16 cellular contexts compared by ENCODE assay signal in the genomic region with DNA sequence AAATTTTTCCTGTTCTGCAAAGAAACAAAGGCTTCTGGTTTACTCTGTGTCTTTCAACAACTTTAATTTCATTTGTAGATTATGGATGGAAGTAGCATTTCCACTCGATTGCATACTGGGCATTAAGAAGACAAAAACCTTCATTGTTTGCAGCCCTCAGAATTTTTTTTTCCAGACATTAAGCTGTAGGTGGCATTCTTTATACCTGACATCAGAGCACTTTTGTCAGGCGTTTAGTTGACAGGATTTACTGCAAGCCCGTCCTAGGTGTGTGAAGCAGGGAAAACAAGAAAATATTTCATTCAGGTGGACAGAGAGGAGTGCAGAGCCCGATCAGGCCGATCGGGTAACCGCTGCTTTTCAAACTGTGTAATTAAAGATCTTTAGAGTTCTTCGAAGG.
DNase-seq lines count a peak whose midpoint lies in the region; ATAC-seq, FAIRE-seq and TF ChIP-seq lines count a peak whose summit lies in the region.
"Had no signal": no experiment of that assay in that cellular context is flagged by ENCODE, and none has a peak within 500 bp of the region (broad histone marks: within the 10 kb centered on the region; RNA-seq: fewer than 3 reads in every experiment).

No MANE protein-coding gene starts in this region.

- no peaks in the 10 kb centered on the region for H3K9me3 ChIP-seq in WERI-Rb-1 (ENCODE audit: severe bottlenecking)
- H3K9me3 ChIP-seq: A549, Caco-2, Peyer's patch had no signal

- H3K4me3 ChIP-seq in WERI-Rb-1 (ENCODE audit: low read depth, low read length) (no peak overlapping the region), mesendoderm (ENCODE audit: low read length) (no peak overlapping the region)
- H3K4me3 ChIP-seq: A549, GM23248, Peyer's patch had no signal

- H3K27ac ChIP-seq in WERI-Rb-1 (peak overlapping the region; percentile 71), mesendoderm (ENCODE audit: low read depth, low read length) (no peak overlapping the region)
- H3K27ac ChIP-seq: A549, GM23248, Peyer's patch had no signal

- H4K8ac ChIP-seq in mesendoderm (ENCODE audit: low read depth, low read length), result no peak overlapping the region

- TF ChIP-seq CTCF in D721Med (IDR thresholded peaks at IDR 0.05; ENCODE audit: insufficient read depth, missing control alignments) (peak; percentile 2), WERI-Rb-1 (IDR thresholded peaks at IDR 0.05; ENCODE audit: low read depth, low read length) (no peak)

- H3K79me1 ChIP-seq in mesendoderm (ENCODE audit: low read length), result no peaks in the 10 kb centered on the region

- no peak overlapping the region for H2BK120ac ChIP-seq in mesendoderm (ENCODE audit: low read depth, low read length)

- no peak for FAIRE-seq in D721Med (lab: Jason Lieb, UNC)
- FAIRE-seq: A549, G401.6, GM12891 had no signal

- H3K79me2 ChIP-seq in mesendoderm (ENCODE audit: control insufficient read depth, insufficient read depth, low read length), result no peaks in the 10 kb centered on the region

- no peak overlapping the region for H3K18ac ChIP-seq in mesendoderm (ENCODE audit: low read length)

- no peak overlapping the region for H2BK5ac ChIP-seq in mesendoderm (ENCODE audit: low read length)

- no peak overlapping the region for H4K5ac ChIP-seq in mesendoderm (ENCODE audit: low read length)

- H3K4me1 ChIP-seq in mesendoderm (ENCODE audit: control insufficient read depth, low read depth, low read length), result peaks cover 6% of the 10 kb centered on the region
- H3K4me1 ChIP-seq: A549, Caco-2, Peyer's patch had no signal

- no peak overlapping the region for H3K56ac ChIP-seq in mesendoderm (ENCODE audit: low read length)

- no peak overlapping the region for H2BK15ac ChIP-seq in mesendoderm (replicated peaks; ENCODE audit: low read depth)

- no peak overlapping the region for H3K23ac ChIP-seq in mesendoderm (ENCODE audit: low read length)

- H3K4ac ChIP-seq in mesendoderm (ENCODE audit: low read depth, low read length), result no peak overlapping the region

- H3K36me3 ChIP-seq in WERI-Rb-1 (no peaks in the 10 kb centered on the region), mesendoderm (ENCODE audit: control insufficient read depth, insufficient read depth, low read length) (no peaks in the 10 kb centered on the region)
- H3K36me3 ChIP-seq: Peyer's patch had no signal

- no peak for ATAC-seq in HG03108 (IDR thresholded peaks at IDR 0.05; ENCODE audit: unreplicated experiment)
- ATAC-seq: HCT116 had no signal

- WGBS in mesendoderm (ENCODE audit: extremely low coverage, insufficient coverage, low lambda C conversion rate), result no CpG with 5 or more reads among the region's 8 CpGs

- no peak overlapping the region for H3K9ac ChIP-seq in mesendoderm (ENCODE audit: low read length)
- H3K9ac ChIP-seq: GM23248 had no signal

- H2AK5ac ChIP-seq in mesendoderm (ENCODE audit: low read length), result no peak overlapping the region

- DNase-seq in D721Med (ENCODE audit: insufficient read length, low spot score), result no peak
- peak; percentile 73 for DNase-seq in NCI-H2107 treated with DMSO at 0.1 percent for 48 hours (lab: John Stamatoyannopoulos, UW; ENCODE audit: unreplicated experiment)
- DNase-seq in WERI-Rb-1, result no peak
- DNase-seq in mesendoderm, result peak; percentile 25
- no peak for DNase-seq in T-helper 2 cell
- no peak for DNase-seq in stimulated activated CD4-positive, alpha-beta T cell treated with anti-CD3 and anti-CD28 coated beads, Interleukin-2, amount 100 ng/mL, for 48 hours
- no peak for DNase-seq in effector CD4-positive, alpha-beta T cell
- DNase-seq: GM23248, KG1, Peyer's patch had no signal

- H3K27me3 ChIP-seq in WERI-Rb-1 (ENCODE audit: insufficient read depth, low read depth, severe bottlenecking) (no peaks in the 10 kb centered on the region), mesendoderm (ENCODE audit: insufficient read depth, low read length, poor library complexity) (no peaks in the 10 kb centered on the region)
- H3K27me3 ChIP-seq: Peyer's patch had no signal

- H3K4me2 ChIP-seq in mesendoderm (ENCODE audit: low read length), result no peak overlapping the region
- H3K4me2 ChIP-seq: A549 had no signal

Comparison
In these comparisons a context has a peak if more than half of its experiments do, and no peak if none do; other contexts are left out.
1. DNase-seq: peak in NCI-H2107 treated with DMSO at 0.1 percent for 48 hours (single experiment) and mesendoderm (single experiment); none in D721Med (single experiment), WERI-Rb-1 (single experiment), T-helper 2 cell (0 of 5), stimulated activated CD4-positive, alpha-beta T cell treated with anti-CD3 and anti-CD28 coated beads, Interleukin-2, amount 100 ng/mL, for 48 hours (0 of 2) and effector CD4-positive, alpha-beta T cell (single experiment).